In the genomic region with DNA sequence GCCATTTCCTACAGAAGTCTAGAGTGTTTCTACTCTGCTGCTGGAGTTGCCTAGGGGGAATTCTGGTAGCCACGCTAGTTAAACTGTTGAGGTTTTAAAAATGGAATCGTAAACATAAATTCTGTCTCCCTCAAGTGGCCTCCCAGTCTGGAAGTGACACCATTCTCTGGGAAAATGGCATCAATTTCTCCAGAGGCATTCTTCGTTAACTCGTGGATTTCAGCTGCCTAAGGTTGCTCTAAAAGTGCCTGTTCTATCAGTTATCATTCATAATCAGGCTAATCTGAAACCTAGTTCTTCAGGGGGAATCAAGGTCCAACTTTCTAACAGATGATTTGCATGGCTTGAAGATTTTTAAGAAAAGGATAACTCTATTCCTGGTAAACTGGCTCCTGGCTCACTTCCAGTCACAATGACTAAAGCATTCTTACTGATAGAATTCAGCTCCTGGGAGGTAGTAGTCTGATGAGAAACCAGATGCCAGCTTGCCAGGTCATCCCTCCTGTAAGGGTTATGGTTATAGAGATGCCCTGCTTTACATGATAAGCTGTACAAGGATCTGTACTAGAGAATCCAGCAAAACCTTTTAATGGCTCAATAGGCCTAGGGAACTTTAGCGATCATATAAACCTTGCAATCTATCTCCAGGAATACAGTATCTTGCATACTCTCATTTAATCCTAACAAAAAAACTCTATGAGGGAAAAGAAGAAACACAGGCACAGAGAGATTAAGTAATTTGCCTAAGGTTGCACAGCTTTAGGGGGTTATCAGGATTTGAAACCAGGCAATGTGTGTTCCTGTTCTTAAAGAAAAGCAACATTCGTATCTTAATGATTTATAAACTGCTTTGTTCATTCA, we compare ENCODE assay signal across 8 cellular contexts. TPM values are rescaled to one million over a fixed set of nuclear protein-coding genes. Genes with fewer than 3 reads are reported as not detected.
DNase-seq lines count a peak whose midpoint lies in the region; ATAC-seq and TF ChIP-seq lines count a peak whose summit lies in the region.

No MANE protein-coding gene starts in this region.

- H3K36me3 Mint-ChIP-seq in brain = peaks cover 33% of the 10 kb centered on the region

- ATAC-seq in HG02623 (IDR thresholded peaks at IDR 0.05; ENCODE audit: unreplicated experiment) = no peak

- H3K4me3 Mint-ChIP-seq in brain = peak overlapping the region; percentile 94 to 99 (median 98)

- no peak for TF ChIP-seq CTCF in brain (conservative IDR thresholded peaks at IDR 0.05)

- H3K9me3 Mint-ChIP-seq in brain = no peaks in the 10 kb centered on the region

- peak; percentile 51 for DNase-seq in DMS53 (lab: John Stamatoyannopoulos, UW)
- no peak for DNase-seq in DMS53 treated with DMSO at 0.1 percent for 48 hours (lab: John Stamatoyannopoulos, UW; ENCODE audit: unreplicated experiment)
- DNase-seq in NCI-H2029 (lab: John Stamatoyannopoulos, UW) = peak; percentile 22
- peak; percentile 5 for DNase-seq in left kidney (ENCODE audit: low read depth, low spot score)
- no peak for DNase-seq in NOMO-1 treated with dmso at 0.1 percent for 144 hours (lab: John Stamatoyannopoulos, UW; ENCODE audit: unreplicated experiment)

- H3K27ac Mint-ChIP-seq in brain = peak overlapping the region; percentile 78 to 98 (median 97)

- peaks cover 7% of the 10 kb centered on the region for H3K27me3 Mint-ChIP-seq in brain

- H3K27ac ChIP-seq in temporal lobe (ENCODE audit: low read depth, low read length) = peak overlapping the region; percentile 83

- H3K4me1 Mint-ChIP-seq in brain = peaks cover 79% of the 10 kb centered on the region

RNA-seq across cellular contexts. Expression of gene L3HYPDH, which starts 1.5 kb away (rescaled TPM):
- polyA plus RNA-seq in brain (ENCODE audit: insufficient read depth, low read depth, low replicate concordance) = 1.8 TPM
- 20.2 TPM for total RNA-seq in temporal lobe

RNA-seq across cellular contexts. Expression of gene JKAMP, which starts 1.6 kb away (rescaled TPM):
- polyA plus RNA-seq in brain (ENCODE audit: insufficient read depth, low read depth, low replicate concordance) = 33.1 TPM
- 42.0 TPM for total RNA-seq in temporal lobe

RNA-seq across cellular contexts. Expression of gene GPR135, which starts 17.5 kb away (rescaled TPM):
- polyA plus RNA-seq in brain (ENCODE audit: insufficient read depth, low read depth, low replicate concordance) = 0.53 TPM
- 6.4 TPM for total RNA-seq in temporal lobe

Comparison
In these comparisons a context has a peak if more than half of its experiments do, and no peak if none do; other contexts are left out.
1. DNase-seq: peak in DMS53 (single experiment), NCI-H2029 (single experiment) and left kidney (single experiment); none in DMS53 treated with DMSO at 0.1 percent for 48 hours (single experiment) and NOMO-1 treated with dmso at 0.1 percent for 144 hours (single experiment).